Comparison of ENCODE assay signal across 8 cellular contexts in the genomic region with DNA sequence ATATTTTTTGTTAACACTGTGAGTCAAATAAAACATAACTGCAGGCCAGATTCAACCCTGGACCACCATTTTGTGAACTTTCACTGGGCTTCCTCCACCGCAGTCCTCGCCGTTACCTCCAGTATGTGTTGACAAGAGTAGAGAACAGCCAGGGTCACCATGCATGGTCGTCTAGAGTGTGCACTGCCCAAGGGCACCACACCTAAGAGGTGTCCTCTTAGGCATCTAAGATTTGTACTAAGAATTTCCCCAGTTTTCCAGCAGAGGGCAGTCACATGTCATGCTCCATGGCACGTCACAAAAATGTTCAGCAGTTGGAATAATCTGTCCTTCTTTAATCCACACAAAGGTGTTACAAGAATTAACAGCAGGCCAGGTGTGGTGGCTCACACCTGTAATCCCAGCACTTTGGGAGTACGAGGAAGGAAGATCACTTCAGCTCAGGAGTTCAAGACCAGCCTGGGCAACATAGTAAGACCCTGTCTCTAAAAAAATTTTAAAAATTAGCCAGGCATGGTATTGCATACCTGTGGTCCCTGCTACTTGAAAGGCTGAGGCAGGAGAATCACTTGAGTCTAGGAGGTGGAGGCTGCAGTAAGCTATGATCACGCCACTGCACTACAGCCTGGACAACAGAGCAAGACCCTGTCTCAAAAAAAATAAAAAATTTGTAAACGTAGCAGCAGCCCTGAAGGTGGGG.
DNase-seq lines count a peak whose midpoint lies in the region; ATAC-seq and TF ChIP-seq lines count a peak whose summit lies in the region.

No MANE protein-coding gene starts in this region.

- H3K9me3 Mint-ChIP-seq in CD8-positive, alpha-beta memory T cell: no peaks in the 10 kb centered on the region

- peak in 4 of 5 donors; percentile 31 to 64 (median 60) for DNase-seq in CD8-positive, alpha-beta memory T cell
- peak; percentile 56 for DNase-seq in LNCaP clone FGC (ENCODE audit: low read depth)
- peak; percentile 88 for DNase-seq in SK-MEL-5 (ENCODE audit: low read depth, low spot score)
- peak; percentile 42 for DNase-seq in activated naive CD4-positive, alpha-beta T cell treated with anti-CD3 and anti-CD28 coated beads, Interleukin-2, amount 50 U/mL, for 16 hours
- peak; percentile 77 to 79 for DNase-seq in cardiac muscle cell (ENCODE audit: low read depth in 1 of 2, low spot score in 1 of 2)
- no peak for DNase-seq in retinal pigment epithelial cell (ENCODE audit: low read depth)

- POLR2A ChIA-PET in CD8-positive, alpha-beta memory T cell (lab: Charles Lee): no interaction called here

- in situ Hi-C loops in SK-MEL-5 (cut with HindIII; ENCODE audit: low pct_unique_long_range_greater_than_20kb, low sequenced_read_pairs): no loop called here

- no peaks in the 10 kb centered on the region for H3K9me3 ChIP-seq in CD8-positive, alpha-beta memory T cell (ENCODE audit: low read length)
- no peaks in the 10 kb centered on the region for H3K9me3 ChIP-seq in cardiac muscle cell (ENCODE audit: low read depth)

- no peak overlapping the region for H3K27ac ChIP-seq in CD8-positive, alpha-beta memory T cell (ENCODE audit: low read depth, low read length)
- no peak overlapping the region for H3K27ac ChIP-seq in cardiac muscle cell

- no peaks in the 10 kb centered on the region for H3K36me3 Mint-ChIP-seq in CD8-positive, alpha-beta memory T cell

- H3K4me1 ChIP-seq in CD8-positive, alpha-beta memory T cell (ENCODE audit: insufficient read depth, low read length): peaks cover 10% of the 10 kb centered on the region
- H3K4me1 ChIP-seq in cardiac muscle cell (ENCODE audit: low read depth): no peaks in the 10 kb centered on the region

- TF ChIP-seq CTCF in LNCaP clone FGC (IDR thresholded peaks at IDR 0.05; ENCODE audit: control insufficient read depth, extremely low read depth, insufficient read depth) (peak; percentile 73), cardiac muscle cell (IDR thresholded peaks at IDR 0.05; ENCODE audit: low read depth, low read length) (peak; percentile 75), retinal pigment epithelial cell (conservative IDR thresholded peaks at IDR 0.05; ENCODE audit: low read depth, low read length) (peak; percentile 70)

- no peak overlapping the region for H3K4me3 Mint-ChIP-seq in CD8-positive, alpha-beta memory T cell

- ATAC-seq in GM19463 (IDR thresholded peaks at IDR 0.05; ENCODE audit: unreplicated experiment) (peak; percentile 67), HG03196 (IDR thresholded peaks at IDR 0.05; ENCODE audit: unreplicated experiment) (no peak)

- CTCF ChIA-PET in CD8-positive, alpha-beta memory T cell (lab: Charles Lee): interaction anchor here (1.0 to 1.5 kb wide), 4 partner anchors 30 to 146 kb away, joined by 3 to 5 read pairs (median 4); no protein-coding TSS in a partner anchor

- H3K36me3 ChIP-seq in CD8-positive, alpha-beta memory T cell (ENCODE audit: insufficient read depth, low read length): no peaks in the 10 kb centered on the region
- no peaks in the 10 kb centered on the region for H3K36me3 ChIP-seq in cardiac muscle cell

- peaks cover 3 to 4% of the 10 kb centered on the region in 2 donors for H3K27me3 Mint-ChIP-seq in CD8-positive, alpha-beta memory T cell

- peaks cover 0 to 11% (median 7%) of the 10 kb centered on the region in 3 donors for H3K4me1 Mint-ChIP-seq in CD8-positive, alpha-beta memory T cell

- no peaks in the 10 kb centered on the region for H3K27me3 ChIP-seq in CD8-positive, alpha-beta memory T cell (ENCODE audit: insufficient read depth, low read length, poor library complexity, severe bottlenecking)
- H3K27me3 ChIP-seq in cardiac muscle cell: no peaks in the 10 kb centered on the region

- H3K4me3 ChIP-seq in CD8-positive, alpha-beta memory T cell (ENCODE audit: low read length): no peak overlapping the region
- H3K4me3 ChIP-seq in LNCaP clone FGC (ENCODE audit: low read depth, low read length) (no peak overlapping the region), cardiac muscle cell (no peak overlapping the region), retinal pigment epithelial cell (ENCODE audit: low read length) (no peak overlapping the region)

- no peak overlapping the region for H3K27ac Mint-ChIP-seq in CD8-positive, alpha-beta memory T cell
